ENCODE assay signal across 8 cellular contexts in genomic region chr9:75185585-75186170, GRCh38.
DNase-seq lines count a peak whose midpoint lies in the region; ATAC-seq and TF ChIP-seq lines count a peak whose summit lies in the region.

No MANE protein-coding gene starts in this region.

- peak; percentile 1 for TF ChIP-seq CTCF in lung (IDR thresholded peaks at IDR 0.05; ENCODE audit: control extremely low read depth, extremely low read depth)
- peak; percentile 50 for TF ChIP-seq CTCF in thoracic aorta (IDR thresholded peaks at IDR 0.05)

- H3K27ac ChIP-seq in lung (ENCODE audit: low read depth in 1 of 2, low read length in 1 of 2) (no peak overlapping the region), thoracic aorta (no peak overlapping the region)

- no peaks in the 10 kb centered on the region for H3K9me3 ChIP-seq in adipocyte (ENCODE audit: control insufficient read depth, low read length)
- no peaks in the 10 kb centered on the region for H3K9me3 ChIP-seq in lung (ENCODE audit: control insufficient read depth in 2 of 2, insufficient read depth in 1 of 2, low read length in 1 of 2)
- no peaks in the 10 kb centered on the region for H3K9me3 ChIP-seq in thoracic aorta

- no peak overlapping the region for H3K9ac ChIP-seq in adipocyte (ENCODE audit: low read length)

- DNase-seq in D341Med (ENCODE audit: low spot score) (peak; percentile 59), SK-N-DZ (ENCODE audit: low spot score) (peak; percentile 36), adipocyte (ENCODE audit: low read depth) (peak; percentile 35), lung (ENCODE audit: low spot score) (no peak), thoracic aorta (ENCODE audit: low spot score) (no peak)
- DNase-seq in effector CD8-positive, alpha-beta T cell (lab: John Stamatoyannopoulos, UW) = no peak

- H3K36me3 ChIP-seq in adipocyte (ENCODE audit: control insufficient read depth, insufficient read depth, low read length, severe bottlenecking) (peaks cover 12% of the 10 kb centered on the region), lung (ENCODE audit: control insufficient read depth in 2 of 2, insufficient read depth in 2 of 2, low read length in 2 of 2) (peaks cover 0 to 5% of the 10 kb centered on the region in 2 donors), thoracic aorta (no peaks in the 10 kb centered on the region)

- H3K4me3 ChIP-seq in adipocyte (ENCODE audit: low read length) (no peak overlapping the region), lung (no peak overlapping the region), thoracic aorta (no peak overlapping the region)

- 50 to 53% methylated on average over 4 of the region's 4 CpGs for WGBS in lung, 2 donors

- ATAC-seq in GM19324 (IDR thresholded peaks at IDR 0.05; ENCODE audit: low FRiP score, unreplicated experiment) (peak; percentile 79), HG03442 (IDR thresholded peaks at IDR 0.05; ENCODE audit: unreplicated experiment) (peak; percentile 89), lung (ENCODE audit: insufficient read depth, low FRiP score) (no peak), thoracic aorta (ENCODE audit: insufficient number of reproducible peaks, low FRiP score, low read depth) (no peak)

- H3K27me3 ChIP-seq in adipocyte (replicated peaks; ENCODE audit: control insufficient read depth, insufficient read depth, low read length) (no peaks in the 10 kb centered on the region), lung (ENCODE audit: control insufficient read depth, insufficient read depth) (no peaks in the 10 kb centered on the region), thoracic aorta (replicated peaks; ENCODE audit: insufficient read depth) (no peaks in the 10 kb centered on the region)

- H3K4me1 ChIP-seq in adipocyte (ENCODE audit: control insufficient read depth, insufficient read depth, low read length) = no peaks in the 10 kb centered on the region
- H3K4me1 ChIP-seq in lung (ENCODE audit: control insufficient read depth in 2 of 2, insufficient read depth in 2 of 2, low read length in 2 of 2) = no peaks in the 10 kb centered on the region
- no peaks in the 10 kb centered on the region for H3K4me1 ChIP-seq in thoracic aorta (ENCODE audit: control insufficient read depth in 1 of 2, low read depth in 2 of 2)

Comparison
In these comparisons a context has a peak if more than half of its experiments do, and no peak if none do; other contexts are left out.
1. DNase-seq: peak in D341Med (single experiment), SK-N-DZ (single experiment) and adipocyte (single experiment); none in lung (single experiment), thoracic aorta (single experiment) and effector CD8-positive, alpha-beta T cell (single experiment).
2. ATAC-seq: peak in GM19324 (single experiment) and HG03442 (single experiment); none in lung (single experiment) and thoracic aorta (single experiment).